8 cellular contexts compared by ENCODE assay signal in genomic region chr6:6547111-6547879, GRCh38.
DNase-seq lines count a peak whose midpoint lies in the region; ATAC-seq and TF ChIP-seq lines count a peak whose summit lies in the region.

No MANE protein-coding gene starts in this region.

- peak overlapping the region; percentile 40 for H3K4me3 ChIP-seq in AG04449 (ENCODE audit: low read depth, low read length)
- peak overlapping the region; percentile 49 for H3K4me3 ChIP-seq in choroid plexus epithelial cell (ENCODE audit: low read depth, low read length)

- CTCF ChIA-PET in AG04449 (lab: Yijun Ruan, JAX) = interaction anchor here (0.6 to 3.8 kb wide), 20 partner anchors 9 to 1406 kb away, joined by 3 to 39 read pairs (median 4); partner anchors contain the start of gene NRN1

- DNase-seq in AG04449 (ENCODE audit: low read depth, low spot score) (peak; percentile 21), NCI-H2171 treated with DMSO at 0.1 percent for 48 hours (lab: John Stamatoyannopoulos, UW) (peak; percentile 75), choroid plexus epithelial cell (ENCODE audit: low read depth) (peak; percentile 89), kidney glomerular epithelial cell (lab: John Stamatoyannopoulos, UW) (peak; percentile 79)
- DNase-seq in stimulated activated CD4-positive, alpha-beta T cell treated with anti-CD3 and anti-CD28 coated beads, Interleukin-1b, Interleukin-23, amount 100 ng/mL, for 1 hour (ENCODE audit: low read depth in 2 of 2) = peak; percentile 63 to 70

- POLR2A ChIA-PET in AG04449 (lab: Yijun Ruan, JAX) = no interaction called here

- peak; percentile 91 for TF ChIP-seq CTCF in AG04449 (IDR thresholded peaks at IDR 0.05; ENCODE audit: insufficient read depth, low read length, missing control alignments)
- TF ChIP-seq CTCF in choroid plexus epithelial cell (conservative IDR thresholded peaks at IDR 0.05; ENCODE audit: low read depth, low read length) = peak; percentile 95

- ATAC-seq in GM18511 (IDR thresholded peaks at IDR 0.05; ENCODE audit: unreplicated experiment) (peak; percentile 91), HG03045 (IDR thresholded peaks at IDR 0.05; ENCODE audit: unreplicated experiment) (peak; percentile 90)
- ATAC-seq in activated CD4-positive, CD25-positive, alpha-beta regulatory T cell treated with anti-CD3 and anti-CD28 coated beads, Interleukin-2, amount 50 U/mL, for 24 hours = peak; percentile 89 to 94

Comparison
In these comparisons a context has a peak if more than half of its experiments do, and no peak if none do; other contexts are left out.
1. Peak in every context shown above with its lines: DNase-seq, ATAC-seq and H3K4me3 ChIP-seq.
2. DNase-seq: peak in every context shown above with its lines; median percentile 89 in choroid plexus epithelial cell; 79 in kidney glomerular epithelial cell; 75 in NCI-H2171 treated with DMSO at 0.1 percent for 48 hours; 66 in stimulated activated CD4-positive, alpha-beta T cell treated with anti-CD3 and anti-CD28 coated beads, Interleukin-1b, Interleukin-23, amount 100 ng/mL, for 1 hour; 21 in AG04449.